11 cellular contexts compared by ENCODE assay signal in genomic region chr6:148521586-148521985, GRCh38.
DNase-seq lines count a peak whose midpoint lies in the region; ATAC-seq, FAIRE-seq and TF ChIP-seq lines count a peak whose summit lies in the region.
"Had no signal": no experiment of that assay in that cellular context is flagged by ENCODE, and none has a peak within 500 bp of the region (broad histone marks: within the 10 kb centered on the region; RNA-seq: fewer than 3 reads in every experiment).

No MANE protein-coding gene starts in this region.

- no peak for DNase-seq in heart right ventricle
- no peak for DNase-seq in left ventricle myocardium superior
- peak; percentile 43 for DNase-seq in mammary epithelial cell
- no peak for DNase-seq in keratinocyte (ENCODE audit: low read depth, low spot score)
- DNase-seq in transverse colon, result no peak
- DNase-seq in NAMALWA (ENCODE audit: low spot score), result no peak
- DNase-seq in NCI-H748 treated with DMSO at 0.1 percent for 48 hours (lab: John Stamatoyannopoulos, UW), result no peak
- no peak for DNase-seq in GM19238 (ENCODE audit: insufficient read length, low spot score)
- DNase-seq: activated T-cell treated with anti-CD3 and anti-CD28 coated beads, Interleukin-2, amount 50 U/mL, for 1 hour; NCI-H446 treated with DMSO at 0.1 percent for 48 hours had no signal

- dilution Hi-C loops in mammary epithelial cell (cut with HindIII; ENCODE audit: low sequenced_read_pairs) (no loop called here), keratinocyte (cut with MboI; ENCODE audit: extremely low pct_ligation_motif_present, low sequenced_read_pairs) (no loop called here)

- 55 to 57% methylated on average over 1 of the region's 1 CpG for WGBS in heart right ventricle, 2 donors
- 9% methylated on average over 1 of the region's 1 CpG for WGBS in mammary epithelial cell (ENCODE audit: low coverage, missing lambda C conversion rate)
- WGBS in transverse colon (ENCODE audit: low coverage in 1 of 2), 2 donors, result 43 to 58% methylated on average over 1 of the region's 1 CpG

- ATAC-seq in heart right ventricle (no peak), left ventricle myocardium superior (no peak)

- peak overlapping the region in 9 of 10 donors; percentile 1 to 64 (median 31) for H3K27ac ChIP-seq in heart right ventricle
- H3K27ac ChIP-seq in mammary epithelial cell (ENCODE audit: insufficient read depth, low read depth, low read length), result no peak overlapping the region
- H3K27ac ChIP-seq in keratinocyte (ENCODE audit: control insufficient read depth, insufficient read depth, low read length), result peak overlapping the region; percentile 42
- peak overlapping the region; percentile 40 to 55 (median 50) for H3K27ac ChIP-seq in transverse colon

- H3K4me1 ChIP-seq in heart right ventricle, result peaks cover 0 to 80% (median 47%) of the 10 kb centered on the region in 9 donors
- peaks cover 2% of the 10 kb centered on the region for H3K4me1 ChIP-seq in mammary epithelial cell (ENCODE audit: insufficient read depth, low read length)
- peaks cover 9% of the 10 kb centered on the region for H3K4me1 ChIP-seq in keratinocyte (ENCODE audit: control insufficient read depth, extremely low read depth, insufficient read depth, low read length)
- peaks cover 6 to 41% (median 19%) of the 10 kb centered on the region in 4 donors for H3K4me1 ChIP-seq in transverse colon

- H3K9ac ChIP-seq in mammary epithelial cell (ENCODE audit: insufficient read depth, low read length) (no peak overlapping the region), keratinocyte (ENCODE audit: control insufficient read depth, extremely low read depth, insufficient read depth, low read length) (no peak overlapping the region)

- H4K20me1 ChIP-seq in mammary epithelial cell (ENCODE audit: insufficient read depth, low read length), result no peaks in the 10 kb centered on the region
- H4K20me1 ChIP-seq in keratinocyte (ENCODE audit: control insufficient read depth, extremely low read depth, insufficient read depth, low read length), result no peaks in the 10 kb centered on the region

- CTCF ChIA-PET in mammary epithelial cell (lab: Charles Lee; ENCODE audit: low non-redundant PET), result no interaction called here

- H3K9me3 ChIP-seq in heart right ventricle (no peaks in the 10 kb centered on the region), mammary epithelial cell (replicated peaks; ENCODE audit: insufficient read depth, low read length) (no peaks in the 10 kb centered on the region), keratinocyte (ENCODE audit: control insufficient read depth, low read depth, low read length) (no peaks in the 10 kb centered on the region), transverse colon (no peaks in the 10 kb centered on the region)

- no peak overlapping the region for H3K4me3 ChIP-seq in heart right ventricle
- no peak overlapping the region for H3K4me3 ChIP-seq in mammary epithelial cell (replicated peaks in 1 of 3; ENCODE audit: insufficient read depth in 1 of 3, low read depth in 2 of 3, low read length in 3 of 3)
- H3K4me3 ChIP-seq in keratinocyte (ENCODE audit: control insufficient read depth in 2 of 3, extremely low read depth in 1 of 3, insufficient read depth in 2 of 3, low read depth in 1 of 3, low read length in 3 of 3), result no peak overlapping the region
- H3K4me3 ChIP-seq in transverse colon, result no peak overlapping the region
- H3K4me3 ChIP-seq: lung had no signal

- H3K9me1 ChIP-seq in keratinocyte (ENCODE audit: control insufficient read depth, extremely low read depth, insufficient read depth, low read length), result no peaks in the 10 kb centered on the region

- H3K79me2 ChIP-seq in mammary epithelial cell (ENCODE audit: insufficient read depth, low read length) (no peaks in the 10 kb centered on the region), keratinocyte (ENCODE audit: control insufficient read depth, insufficient read depth, low read length) (no peaks in the 10 kb centered on the region)

- no peak for TF ChIP-seq POLR2A in transverse colon (IDR thresholded peaks at IDR 0.05)

- no peaks in the 10 kb centered on the region for H3K27me3 ChIP-seq in heart right ventricle
- H3K27me3 ChIP-seq in mammary epithelial cell (ENCODE audit: insufficient read depth, low read length), result no peaks in the 10 kb centered on the region
- no peaks in the 10 kb centered on the region for H3K27me3 ChIP-seq in keratinocyte (ENCODE audit: control insufficient read depth, extremely low read depth, insufficient read depth, low read length)
- H3K27me3 ChIP-seq in transverse colon, result no peaks in the 10 kb centered on the region

- H3K36me3 ChIP-seq in heart right ventricle (peaks cover 0 to 97% (median 7%) of the 10 kb centered on the region in 9 donors), mammary epithelial cell (ENCODE audit: insufficient read depth, low read length) (no peaks in the 10 kb centered on the region), keratinocyte (ENCODE audit: control insufficient read depth in 2 of 2, extremely low read depth in 1 of 2, insufficient read depth in 2 of 2, low read length in 2 of 2) (peaks cover 3 to 7% of the 10 kb centered on the region in 2 experiments), transverse colon (no peaks in the 10 kb centered on the region)

- no peak for TF ChIP-seq EP300 in transverse colon (IDR thresholded peaks at IDR 0.05; ENCODE audit: low read depth)

- H2AFZ ChIP-seq in mammary epithelial cell (ENCODE audit: low read depth, low read length), result no peak overlapping the region
- H2AFZ ChIP-seq in keratinocyte (ENCODE audit: control insufficient read depth, low read length), result no peak overlapping the region

- no TSS peak for BruUV-seq in mammary epithelial cell (replicated peaks; lab: Mats Ljungman, UMichigan)

- FAIRE-seq in keratinocyte (lab: Jason Lieb, UNC), result no peak

- intact Hi-C loops in heart right ventricle (cut with DNase I) (no loop called here), left ventricle myocardium superior (cut with micrococcal nuclease) (no loop called here), mammary epithelial cell (cut with micrococcal nuclease) (no loop called here), transverse colon (cut with DNase I; ENCODE audit: low total_unique reads) (no loop called here)

- H3K4me2 ChIP-seq in mammary epithelial cell (ENCODE audit: insufficient read depth, low read depth, low read length), result no peak overlapping the region
- peak overlapping the region; percentile 6 for H3K4me2 ChIP-seq in keratinocyte (ENCODE audit: control insufficient read depth, extremely low read depth, insufficient read depth, low read depth, low read length)

- TF ChIP-seq CTCF in heart right ventricle (IDR thresholded peaks at IDR 0.05) (no peak), mammary epithelial cell (conservative IDR thresholded peaks at IDR 0.05 in 1 of 2, IDR thresholded peaks at IDR 0.05 in 1 of 2; ENCODE audit: extremely low read depth in 1 of 2, insufficient read depth in 1 of 2, low read depth in 1 of 2, low read length in 2 of 2) (no peak), keratinocyte (optimal IDR thresholded peaks at IDR 0.05 in 1 of 3, IDR thresholded peaks at IDR 0.05 in 1 of 3, conservative IDR thresholded peaks at IDR 0.05 in 1 of 3; ENCODE audit: extremely low read depth in 1 of 3, insufficient read depth in 2 of 3, low read length in 3 of 3) (no peak), transverse colon (IDR thresholded peaks at IDR 0.05) (no peak)

- in situ Hi-C loops in mammary epithelial cell (cut with MboI; ENCODE audit: low sequenced_read_pairs in 2 of 2), result no loop called here
- in situ Hi-C loops in transverse colon (cut with MboI; ENCODE audit: low pct_ligation_motif_present in 1 of 4, low pct_unique_long_range_greater_than_20kb in 1 of 4, low sequenced_read_pairs in 3 of 4), result no loop called here
